ENCODE assay signal across 12 cellular contexts in genomic region chr5:126373621-126374416, GRCh38. TPM values are rescaled to one million over a fixed set of nuclear protein-coding genes. Genes with fewer than 3 reads are reported as not detected.
DNase-seq lines count a peak whose midpoint lies in the region; ATAC-seq and TF ChIP-seq lines count a peak whose summit lies in the region.
"Had no signal": no experiment of that assay in that cellular context is flagged by ENCODE, and none has a peak within 500 bp of the region (broad histone marks: within the 10 kb centered on the region; RNA-seq: fewer than 3 reads in every experiment).

No MANE protein-coding gene starts in this region.

- H3K9ac ChIP-seq in SK-N-SH (no peak overlapping the region), Loucy (ENCODE audit: low read depth, low read length, poor library complexity, severe bottlenecking) (no peak overlapping the region), duodenal mucosa (ENCODE audit: low read depth in 1 of 2, low read length in 2 of 2) (peak overlapping the region in 1 of 2 donors; percentile 2), skeletal muscle satellite cell (ENCODE audit: low read depth, low read length) (peak overlapping the region; percentile 28)

- H3K9me2 ChIP-seq in SK-N-SH (no peaks in the 10 kb centered on the region; the same call in 1 of the 2 replicates), Loucy (replicated peaks; ENCODE audit: low read depth, low read length) (no peaks in the 10 kb centered on the region)

- H2AFZ ChIP-seq in SK-N-SH (ENCODE audit: low read depth) (peak overlapping the region; percentile 61), Loucy (ENCODE audit: low read length) (no peak overlapping the region)

- no peaks in the 10 kb centered on the region for H4K20me1 ChIP-seq in SK-N-SH (ENCODE audit: insufficient read depth)
- no peaks in the 10 kb centered on the region for H4K20me1 ChIP-seq in Loucy (ENCODE audit: insufficient read depth, low read length, poor library complexity, severe bottlenecking)

- WGBS in SK-N-SH (ENCODE audit: low lambda C conversion rate): 79% methylated on average over 4 of the region's 4 CpGs

- H3K36me3 ChIP-seq in SK-N-SH (replicated peaks in 1 of 2; ENCODE audit: control insufficient read depth in 1 of 2, insufficient read depth in 2 of 2, low read length in 1 of 2): no peaks in the 10 kb centered on the region
- H3K36me3 ChIP-seq in Loucy (ENCODE audit: insufficient read depth, low read length): no peaks in the 10 kb centered on the region
- H3K36me3 ChIP-seq in duodenal mucosa (ENCODE audit: control insufficient read depth in 1 of 2, insufficient read depth in 2 of 2, low read length in 2 of 2): no peaks in the 10 kb centered on the region
- no peaks in the 10 kb centered on the region for H3K36me3 ChIP-seq in skeletal muscle satellite cell (ENCODE audit: insufficient read depth, low read length)

- TF ChIP-seq CTCF in SK-N-SH (IDR thresholded peaks at IDR 0.05) (no peak), Loucy (conservative IDR thresholded peaks at IDR 0.05; ENCODE audit: low read length) (no peak)

- POLR2A ChIA-PET in SK-N-SH (lab: Yijun Ruan, JAX): no interaction called here

- TF ChIP-seq EP300 in SK-N-SH (IDR thresholded peaks at IDR 0.05; ENCODE audit: borderline replicate concordance in 1 of 2, low read depth in 1 of 2, low read length in 1 of 2): 0 out of 4 replicates have a peak, but pooled peaks of 1 of the 2 experiments have one; percentile 53

- H3F3A ChIP-seq in SK-N-SH (replicated peaks; ENCODE audit: insufficient read depth) (peaks cover 39% of the 10 kb centered on the region), Loucy (ENCODE audit: low read depth) (no peaks in the 10 kb centered on the region)

- H3K27me3 ChIP-seq in SK-N-SH (ENCODE audit: insufficient read depth) (no peaks in the 10 kb centered on the region), Loucy (ENCODE audit: insufficient read depth, low read length, poor library complexity, severe bottlenecking) (no peaks in the 10 kb centered on the region), duodenal mucosa (ENCODE audit: control insufficient read depth in 1 of 2, insufficient read depth in 2 of 2, low read length in 2 of 2) (no peaks in the 10 kb centered on the region), skeletal muscle satellite cell (ENCODE audit: control insufficient read depth, insufficient read depth, low read length) (no peaks in the 10 kb centered on the region)

- no peak for TF ChIP-seq RAD21 in SK-N-SH (IDR thresholded peaks at IDR 0.05; ENCODE audit: low read length)

- DNase-seq in SK-N-SH (no peak), T-helper 9 cell (no peak), SIG-M5 treated with dmso at 0.1 percent for 504 hours (lab: John Stamatoyannopoulos, UW; ENCODE audit: unreplicated experiment) (no peak), RKO (ENCODE audit: low spot score) (no peak)
- DNase-seq: 8988T; activated CD8-positive, alpha-beta memory T cell treated with anti-CD3 and anti-CD28 coated beads, Interleukin-2, amount 50 U/mL, for 4 hours; NCI-H2081 treated with DMSO at 0.1 percent for 48 hours; retina had no signal

- H3K4me3 ChIP-seq in SK-N-SH (ENCODE audit: low read depth in 2 of 2, low read length in 1 of 2): no peak overlapping the region
- H3K4me3 ChIP-seq in Loucy (ENCODE audit: low read length, poor library complexity, severe bottlenecking): no peak overlapping the region
- peak overlapping the region; percentile 49 to 86 for H3K4me3 ChIP-seq in duodenal mucosa (ENCODE audit: low read depth in 1 of 2, low read length in 2 of 2)
- no peak overlapping the region for H3K4me3 ChIP-seq in skeletal muscle satellite cell (ENCODE audit: low read length)

- H3K4me2 ChIP-seq in SK-N-SH (no peak overlapping the region), Loucy (ENCODE audit: low read depth, low read length, poor library complexity, severe bottlenecking) (peak overlapping the region; percentile 50), skeletal muscle satellite cell (ENCODE audit: low read length) (no peak overlapping the region)

- CTCF ChIA-PET in SK-N-SH (lab: Yijun Ruan, JAX): interaction anchor here (0.6 kb wide), 1 partner anchor 165 kb away, joined by 3 read pairs; no protein-coding TSS in a partner anchor

- H3K4me1 ChIP-seq in SK-N-SH (ENCODE audit: control insufficient read depth in 1 of 2, insufficient read depth in 2 of 2, low read depth in 1 of 2, low read length in 1 of 2) (peaks cover 7 to 17% of the 10 kb centered on the region in 2 experiments; a peak in 3 of 4 replicates), Loucy (ENCODE audit: insufficient read depth, low read length, poor library complexity, severe bottlenecking) (peaks cover 7% of the 10 kb centered on the region), duodenal mucosa (ENCODE audit: control insufficient read depth in 1 of 2, insufficient read depth in 2 of 2, low read length in 2 of 2) (peaks cover 12 to 27% of the 10 kb centered on the region in 2 donors), skeletal muscle satellite cell (ENCODE audit: control insufficient read depth, insufficient read depth, low read length) (peaks cover 38% of the 10 kb centered on the region)

- no peak; the same call in 2 of the 3 replicates for ATAC-seq in SK-N-SH treated with all-trans-retinoic acid at 6 μM for 48 hours

- H3K27ac ChIP-seq in SK-N-SH (ENCODE audit: low read depth in 2 of 2, low read length in 1 of 2): peak overlapping the region in 1 of 2 experiments; percentile 46; a peak in 2 of 4 replicates
- H3K27ac ChIP-seq in duodenal mucosa (ENCODE audit: low read depth, low read length): no peak overlapping the region

- H3K79me2 ChIP-seq in SK-N-SH (ENCODE audit: insufficient read depth): no peaks in the 10 kb centered on the region
- no peaks in the 10 kb centered on the region for H3K79me2 ChIP-seq in Loucy (ENCODE audit: insufficient read depth, low read length)

- H3K9me3 ChIP-seq in SK-N-SH (no peaks in the 10 kb centered on the region), Loucy (ENCODE audit: insufficient read depth, low read depth, low read length) (no peaks in the 10 kb centered on the region), duodenal mucosa (ENCODE audit: control insufficient read depth in 1 of 2, low read length in 2 of 2) (no peaks in the 10 kb centered on the region), skeletal muscle satellite cell (replicated peaks; ENCODE audit: low read length) (no peaks in the 10 kb centered on the region)

TF ChIP-seq in SK-N-SH, 30 proteins besides CTCF, POLR2A, EP300 and RAD21 (continues in another document):
- no peak for TF ChIP-seq RFX5 (IDR thresholded peaks at IDR 0.05; ENCODE audit: low read length)
- TF ChIP-seq RCOR1 (IDR thresholded peaks at IDR 0.05; ENCODE audit: low read length): no peak
- TF ChIP-seq GABPA (IDR thresholded peaks at IDR 0.05; ENCODE audit: low read depth): no peak
- TF ChIP-seq USF2 (IDR thresholded peaks at IDR 0.05; ENCODE audit: borderline replicate concordance, low read depth, low read length): no peak
- no peak for TF ChIP-seq MAX (IDR thresholded peaks at IDR 0.05; ENCODE audit: low read depth)
- no peak for TF ChIP-seq JUND (IDR thresholded peaks at IDR 0.05)
- no peak for TF ChIP-seq ELF1 (IDR thresholded peaks at IDR 0.05)
- no peak for TF ChIP-seq GATA2 (CRISPR knock-in tag; IDR thresholded peaks at IDR 0.05)
- TF ChIP-seq TAF1 (IDR thresholded peaks at IDR 0.05; ENCODE audit: borderline replicate concordance, low read depth, low read length): no peak

TF ChIP-seq in SK-N-SH treated with all-trans-retinoic acid at 6 μM for 48 hours, 23 proteins besides CTCF, POLR2A, EP300 and RAD21:
- no peak for TF ChIP-seq SNAI2 (CRISPR knock-in tag; IDR thresholded peaks at IDR 0.05)
- no peak for TF ChIP-seq ZNF8 (CRISPR knock-in tag; IDR thresholded peaks at IDR 0.05)
- no peak for TF ChIP-seq ZFP3 (CRISPR knock-in tag; IDR thresholded peaks at IDR 0.05)
- TF ChIP-seq PPARA (CRISPR knock-in tag; IDR thresholded peaks at IDR 0.05; ENCODE audit: borderline replicate concordance): no peak
- TF ChIP-seq CREB5 (CRISPR knock-in tag; IDR thresholded peaks at IDR 0.05; ENCODE audit: low read depth): no peak
- no peak for TF ChIP-seq ZFP30 (CRISPR knock-in tag; IDR thresholded peaks at IDR 0.05)
- TF ChIP-seq CSRNP3 (CRISPR knock-in tag; IDR thresholded peaks at IDR 0.05): no peak
- TF ChIP-seq TCF4 (CRISPR knock-in tag; IDR thresholded peaks at IDR 0.05; ENCODE audit: borderline replicate concordance): no peak
- TF ChIP-seq ISL1 (CRISPR knock-in tag; IDR thresholded peaks at IDR 0.05): no peak

RNA-seq across cellular contexts. Expression of gene GRAMD2B, which starts 49.4 kb away (rescaled TPM):
- 16.0 and 20.9 TPM in 2 replicates for polyA plus RNA-seq in SK-N-SH (2012; rRNA removed)
- polyA plus RNA-seq in SK-N-SH (2012; cell fraction: cytosol; rRNA removed): 17.1 and 21.0 TPM in 2 replicates
- polyA plus RNA-seq in SK-N-SH (2012; cell fraction: nucleus; rRNA removed): 20.0 and 27.5 TPM in 2 replicates
- 4.8 and 12.7 TPM in 2 replicates for total RNA-seq in skeletal muscle satellite cell (2012; rRNA removed)

Comparison
In these comparisons a context has a peak if more than half of its experiments do, and no peak if none do; other contexts are left out.
1. H3K4me3 ChIP-seq: peak in duodenal mucosa (2 of 2); none in SK-N-SH (0 of 2), Loucy (single experiment) and skeletal muscle satellite cell (single experiment).